10 cellular contexts compared by ENCODE assay signal in genomic region chr6:139903411-139904157, GRCh38.
DNase-seq lines count a peak whose midpoint lies in the region; ATAC-seq, FAIRE-seq and TF ChIP-seq lines count a peak whose summit lies in the region.
"Had no signal": no experiment of that assay in that cellular context is flagged by ENCODE, and none has a peak within 500 bp of the region (broad histone marks: within the 10 kb centered on the region; RNA-seq: fewer than 3 reads in every experiment).

No MANE protein-coding gene starts in this region.

- no peaks in the 10 kb centered on the region for H3K9me3 ChIP-seq in liver (ENCODE audit: control insufficient read depth in 4 of 4, low read length in 3 of 4)
- H3K9me3 ChIP-seq in HepG2 (ENCODE audit: low read length): no peaks in the 10 kb centered on the region

- ATAC-seq in HepG2: no peak
- peak; percentile 94 for ATAC-seq in HG03060 (IDR thresholded peaks at IDR 0.05; ENCODE audit: low read depth, unreplicated experiment)
- ATAC-seq: HCT116 had no signal

- intact Hi-C loops in HepG2 (cut with micrococcal nuclease; ENCODE audit: unreplicated experiment): no loop called here

- H3K36me3 ChIP-seq in liver (ENCODE audit: control insufficient read depth in 4 of 4, insufficient read depth in 3 of 4, low read depth in 1 of 4, low read length in 3 of 4): no peaks in the 10 kb centered on the region
- no peaks in the 10 kb centered on the region for H3K36me3 ChIP-seq in HepG2 (replicated peaks in 1 of 2; ENCODE audit: control insufficient read depth in 1 of 2, insufficient read depth in 2 of 2, low read length in 2 of 2)

- FAIRE-seq in HepG2 (lab: Jason Lieb, UNC) (no peak), frontal cortex (lab: Jason Lieb, UNC) (no peak)

- CTCF ChIA-PET in HepG2 (lab: Yijun Ruan, JAX; ENCODE audit: low intra/inter-chr PET ratio, low total read pairs): no interaction called here

- H3K4me1 ChIP-seq in liver (ENCODE audit: control insufficient read depth in 4 of 4, insufficient read depth in 4 of 4, low read length in 3 of 4) (peaks cover 0 to 19% (median 8%) of the 10 kb centered on the region in 4 donors), HepG2 (ENCODE audit: insufficient read depth, low read length) (no peaks in the 10 kb centered on the region)

- no peak overlapping the region for H3K4me2 ChIP-seq in HepG2 (ENCODE audit: low read depth, low read length)

- no TSS peak for BruUV-seq in HepG2 (replicated peaks; lab: Mats Ljungman, UMichigan)

- H2AFZ ChIP-seq in HepG2 (ENCODE audit: low read length): no peak overlapping the region

- TF ChIP-seq CTCF in liver (IDR thresholded peaks at IDR 0.05; ENCODE audit: low read depth, low read length, missing input control): no peak
- TF ChIP-seq CTCF in HepG2 (CRISPR knock-in tag; IDR thresholded peaks at IDR 0.05): no peak

- H3K4me3 ChIP-seq in liver (ENCODE audit: low read depth in 1 of 3, low read length in 3 of 3) (no peak overlapping the region), HepG2 (replicated peaks in 1 of 3; ENCODE audit: insufficient read depth in 1 of 3, low read depth in 2 of 3, low read length in 3 of 3) (no peak overlapping the region)

- no peaks in the 10 kb centered on the region for H3K79me2 ChIP-seq in HepG2 (ENCODE audit: insufficient read depth, low read length)

- DNase-seq in HepG2 (ENCODE audit: low spot score) (no peak), SIG-M5 (lab: John Stamatoyannopoulos, UW) (peak; percentile 41), frontal cortex (ENCODE audit: low spot score in 2 of 2) (no peak), NCI-H128 (lab: John Stamatoyannopoulos, UW; ENCODE audit: unreplicated experiment) (no peak), NCI-H524 treated with DMSO at 0.1 percent for 48 hours (lab: John Stamatoyannopoulos, UW) (no peak), erythroblast (lab: John Stamatoyannopoulos, UW) (no peak)
- DNase-seq: activated gamma-delta T cell treated with Interleukin-2 at 50 U/mL for 16 hours had no signal

- no peak overlapping the region for H3K9ac ChIP-seq in liver (ENCODE audit: low read depth in 1 of 2, low read length in 2 of 2)
- no peak overlapping the region for H3K9ac ChIP-seq in HepG2 (ENCODE audit: insufficient read depth, low read depth, low read length)

- POLR2A ChIA-PET in HepG2 (lab: Yijun Ruan, JAX): no interaction called here

- no peak for TF ChIP-seq POLR2A in HepG2 (IDR thresholded peaks at IDR 0.05; ENCODE audit: insufficient read depth in 1 of 2, low read depth in 2 of 2, low read length in 2 of 2)
- TF ChIP-seq POLR2A in erythroblast (IDR thresholded peaks at IDR 0.05; ENCODE audit: low read length): no peak

- TF ChIP-seq RAD21 in liver (IDR thresholded peaks at IDR 0.05) (peak; percentile 41 to 62), HepG2 (CRISPR knock-in tag; IDR thresholded peaks at IDR 0.05) (no peak)

- H3K27me3 ChIP-seq in liver (ENCODE audit: control insufficient read depth in 4 of 4, insufficient read depth in 4 of 4, low read length in 3 of 4) (no peaks in the 10 kb centered on the region), HepG2 (ENCODE audit: control insufficient read depth in 1 of 2, insufficient read depth in 2 of 2, low read length in 2 of 2) (no peaks in the 10 kb centered on the region)

- no peaks in the 10 kb centered on the region for H4K20me1 ChIP-seq in HepG2 (ENCODE audit: insufficient read depth, low read length)

- 33% methylated on average over 2 of the region's 2 CpGs for WGBS in liver
- WGBS in HepG2 (ENCODE audit: low lambda C conversion rate): 2% methylated on average over 2 of the region's 2 CpGs

- TF ChIP-seq EP300 in HepG2 (IDR thresholded peaks at IDR 0.05; ENCODE audit: low read depth in 2 of 2, low read length in 2 of 2): no peak
- no peak for TF ChIP-seq EP300 in HepG2 (CRISPR knock-in tag; IDR thresholded peaks at IDR 0.05; ENCODE audit: borderline replicate concordance)

- in situ Hi-C loops in HepG2 (cut with HindIII; ENCODE audit: extremely low pct_ligation_motif_present, low pct_unique_long_range_greater_than_20kb): no loop called here

- H3K27ac ChIP-seq in liver (ENCODE audit: low read depth in 1 of 2, low read length in 2 of 2) (peak overlapping the region in 1 of 2 donors; percentile 14), HepG2 (ENCODE audit: extremely low read length, insufficient read depth, low read length) (no peak overlapping the region)

TF ChIP-seq in liver, 16 proteins besides CTCF, POLR2A, EP300 and RAD21 (continues in another document):
- peak; percentile 66 for TF ChIP-seq SP1 (IDR thresholded peaks at IDR 0.05)
- TF ChIP-seq HNF4G (IDR thresholded peaks at IDR 0.05): peak; percentile 49
- TF ChIP-seq TAF1 (conservative IDR thresholded peaks at IDR 0.05): no peak
- peak; percentile 37 for TF ChIP-seq YY1 (IDR thresholded peaks at IDR 0.05)
- no peak for TF ChIP-seq ATF3 (IDR thresholded peaks at IDR 0.05)
- no peak for TF ChIP-seq REST (IDR thresholded peaks at IDR 0.05)
- peak; percentile 33 to 46 for TF ChIP-seq JUND (IDR thresholded peaks at IDR 0.05)
- peak; percentile 78 to 85 for TF ChIP-seq HNF4A (conservative IDR thresholded peaks at IDR 0.05)
- peak; percentile 54 for TF ChIP-seq MAX (IDR thresholded peaks at IDR 0.05)

TF ChIP-seq in HepG2, 621 proteins besides CTCF, POLR2A, EP300 and RAD21 (continues in another document):
- TF ChIP-seq CERS6 (CRISPR knock-in tag; IDR thresholded peaks at IDR 0.05) (no peak), HDAC6 (IDR thresholded peaks at IDR 0.05; ENCODE audit: low read depth, low read length) (no peak), SIX1 (CRISPR knock-in tag; IDR thresholded peaks at IDR 0.05; ENCODE audit: borderline replicate concordance) (no peak), TGIF2 (CRISPR knock-in tag; IDR thresholded peaks at IDR 0.05) (no peak), ATF4 (CRISPR knock-in tag; IDR thresholded peaks at IDR 0.05) (no peak), TIGD3 (CRISPR knock-in tag; IDR thresholded peaks at IDR 0.05; ENCODE audit: borderline replicate concordance) (no peak), ZNF253 (CRISPR knock-in tag; IDR thresholded peaks at IDR 0.05; ENCODE audit: borderline replicate concordance) (no peak), NONO (IDR thresholded peaks at IDR 0.05) (no peak), NONO (CRISPR knock-in tag; conservative IDR thresholded peaks at IDR 0.05) (no peak), PBX3 (CRISPR knock-in tag; IDR thresholded peaks at IDR 0.05; ENCODE audit: borderline replicate concordance) (no peak), SYNCRIP (IDR thresholded peaks at IDR 0.05; ENCODE audit: insufficient read depth, low read depth, low read length) (no peak), XBP1 (CRISPR knock-in tag; IDR thresholded peaks at IDR 0.05) (no peak), ZNF484 (CRISPR knock-in tag; IDR thresholded peaks at IDR 0.05; ENCODE audit: borderline replicate concordance, low read depth) (no peak)
